In genomic region chr10:7601023-7601656, GRCh38 we compare ENCODE assay signal across 17 cellular contexts.
"Had no signal": no experiment of that assay in that cellular context is flagged by ENCODE, and none has a peak within 500 bp of the region (broad histone marks: within the 10 kb centered on the region; RNA-seq: fewer than 3 reads in every experiment).

No MANE protein-coding gene starts in this region.

- H3K4me3 Mint-ChIP-seq: naive thymus-derived CD8-positive, alpha-beta T cell had no signal

- DNase-seq: activated CD4-positive, alpha-beta T cell treated with anti-CD3 and anti-CD28 coated beads, Interleukin-2, amount 50 U/mL, for 4 hours; activated CD4-positive, CD25-positive, alpha-beta regulatory T cell treated with anti-CD3 and anti-CD28 coated beads, Interleukin-2, amount 50 U/mL, for 72 hours; activated T-cell treated with anti-CD3 and anti-CD28 coated beads, Interleukin-2, amount 50 U/mL, for 48 hours; adrenal gland; central memory CD4-positive, alpha-beta T cell; cortex of kidney; effector memory CD4-positive, alpha-beta T cell; left colon; mammary epithelial cell; naive thymus-derived CD8-positive, alpha-beta T cell; posterior cingulate gyrus; right lobe of liver; stimulated activated CD4-positive, alpha-beta T cell treated with anti-CD3 and anti-CD28 coated beads, Interleukin-2, amount 100 ng/mL, for 24 hours; stimulated activated naive CD4-positive, alpha-beta T cell; SW 1271; testis; uterus had no signal

- H3K27ac ChIP-seq: adrenal gland, right lobe of liver, testis, uterus had no signal

- H3K4me1 ChIP-seq: adrenal gland, right lobe of liver, testis, uterus had no signal

- H3K36me3 ChIP-seq: adrenal gland, right lobe of liver, uterus had no signal

- H3K9me3 ChIP-seq: adrenal gland, right lobe of liver, testis, uterus had no signal

- H3K27me3 ChIP-seq: adrenal gland, right lobe of liver, testis, uterus had no signal

- H3K4me3 ChIP-seq: adrenal gland, right lobe of liver, testis, uterus had no signal

- H3K36me3 Mint-ChIP-seq: naive thymus-derived CD8-positive, alpha-beta T cell had no signal

- ATAC-seq: left colon; naive thymus-derived CD8-positive, alpha-beta T cell; right lobe of liver had no signal
